In genomic region chr15:25437751-25438600, GRCh38 we compare ENCODE assay signal across 8 cellular contexts. TPM values are rescaled to one million over a fixed set of nuclear protein-coding genes. Genes with fewer than 3 reads are reported as not detected.
DNase-seq lines count a peak whose midpoint lies in the region; ATAC-seq and TF ChIP-seq lines count a peak whose summit lies in the region.

No MANE protein-coding gene starts in this region.

- no peaks in the 10 kb centered on the region for H3K9me3 ChIP-seq in mucosa of descending colon

- H3K36me3 Mint-ChIP-seq in endothelial cell (ENCODE audit: low read depth, unreplicated experiment) = peaks cover 6% of the 10 kb centered on the region

- H3K4me3 Mint-ChIP-seq in endothelial cell (ENCODE audit: unreplicated experiment) = peak overlapping the region; percentile 96

- DNase-seq in NCI-H82 (lab: John Stamatoyannopoulos, UW) (peak; percentile 59), NCI-H82 treated with DMSO at 0.1 percent for 48 hours (lab: John Stamatoyannopoulos, UW; ENCODE audit: unreplicated experiment) (no peak), NCI-H2227 treated with DMSO at 0.1 percent for 48 hours (lab: John Stamatoyannopoulos, UW) (peak; percentile 19), endothelial cell (ENCODE audit: low spot score) (peak; percentile 64), mucosa of descending colon (peak; percentile 62 to 79 (median 75))
- peak; percentile 52 for DNase-seq in activated CD8-positive, alpha-beta memory T cell treated with anti-CD3 and anti-CD28 coated beads, Interleukin-2, amount 50 U/mL, for 4 hours
- DNase-seq in stimulated activated CD8-positive, alpha-beta memory T cell treated with anti-CD3 and anti-CD28 coated beads, Interleukin-7, amount 100 ng/mL, for 1 hour (ENCODE audit: low read depth in 2 of 2) = peak; percentile 5 to 11

- H3K27me3 Mint-ChIP-seq in endothelial cell (ENCODE audit: unreplicated experiment) = peaks cover 12% of the 10 kb centered on the region

- peak overlapping the region; percentile 93 for H3K4me3 ChIP-seq in mucosa of descending colon

- H3K4me1 Mint-ChIP-seq in endothelial cell (ENCODE audit: unreplicated experiment) = peaks cover 10% of the 10 kb centered on the region

- H3K9me3 Mint-ChIP-seq in endothelial cell (ENCODE audit: unreplicated experiment) = no peaks in the 10 kb centered on the region

- H3K27ac Mint-ChIP-seq in endothelial cell (ENCODE audit: unreplicated experiment) = peak overlapping the region; percentile 89

- intact Hi-C loops in mucosa of descending colon (cut with DNase I, micrococcal nuclease) = no loop called here

- no peaks in the 10 kb centered on the region for H3K36me3 ChIP-seq in mucosa of descending colon (ENCODE audit: low read depth)

- peaks cover 10% of the 10 kb centered on the region for H3K4me1 ChIP-seq in mucosa of descending colon (ENCODE audit: low read depth)

- no peak for TF ChIP-seq CTCF in endothelial cell (IDR thresholded peaks at IDR 0.05; ENCODE audit: unreplicated experiment)
- no peak for TF ChIP-seq CTCF in mucosa of descending colon (IDR thresholded peaks at IDR 0.05)

- ATAC-seq in HG02938 (IDR thresholded peaks at IDR 0.05; ENCODE audit: unreplicated experiment) (peak; percentile 44), mucosa of descending colon (peak; percentile 66)

RNA-seq across cellular contexts. Expression of gene UBE3A, which starts 0.8 kb away (rescaled TPM):
- total RNA-seq in endothelial cell (ENCODE audit: unreplicated experiment) (102 TPM), mucosa of descending colon (100 to 1,000 TPM in 2 of 3 donors, 10 to 100 TPM in 1; 85.4 to 151 (median 100) TPM)
